1 cellular context compared by ENCODE assay signal in genomic region chr19:52897149-52897935, GRCh38.
A peak's percentile ranks its signal among the peaks of the same experiment; 100 is the strongest.
TF ChIP-seq lines count a peak whose summit lies in the region.

Gene ZNF320 (minus strand): TSS chr19:52897635. CDS start chr19:52890255, 7,380 bp downstream.

TF ChIP-seq in K562, 482 proteins besides CTCF, POLR2A, EP300 and RAD21 (continued from another document and continues in another):
- TF ChIP-seq ZHX1 (conservative IDR thresholded peaks at IDR 0.05; ENCODE audit: low read length) (no peak), NR1H2 (CRISPR knock-in tag; IDR thresholded peaks at IDR 0.05) (no peak), POU5F1 (IDR thresholded peaks at IDR 0.05; ENCODE audit: borderline replicate concordance, low read depth, low read length, partially characterized antibody) (no peak), IRF9 (tag; IDR thresholded peaks at IDR 0.05) (no peak), KHSRP (IDR thresholded peaks at IDR 0.05) (no peak), SREBF2 (CRISPR knock-in tag; IDR thresholded peaks at IDR 0.05) (0 out of 2 replicates have a peak, but pooled peaks have one; percentile 33), RBM15 (IDR thresholded peaks at IDR 0.05; ENCODE audit: insufficient read depth, low read length) (no peak), YBX1 (IDR thresholded peaks at IDR 0.05) (no peak), ZNF282 (CRISPR knock-in tag; IDR thresholded peaks at IDR 0.05) (no peak), ATF2 (CRISPR knock-in tag; IDR thresholded peaks at IDR 0.05) (no peak), MLX (CRISPR knock-in tag; conservative IDR thresholded peaks at IDR 0.05) (no peak), SOX6 (IDR thresholded peaks at IDR 0.05) (no peak), ZNF316 (IDR thresholded peaks at IDR 0.05) (no peak), HEY1 (CRISPR knock-in tag; IDR thresholded peaks at IDR 0.05; ENCODE audit: borderline replicate concordance) (no peak), STAT5A (IDR thresholded peaks at IDR 0.05; ENCODE audit: borderline replicate concordance, low read length) (no peak), MEF2D (tag; conservative IDR thresholded peaks at IDR 0.05; ENCODE audit: low read depth) (no peak), ZNF445 (CRISPR knock-in tag; IDR thresholded peaks at IDR 0.05; ENCODE audit: low read depth) (no peak), PTTG1 (tag; IDR thresholded peaks at IDR 0.05; ENCODE audit: low read depth) (no peak), GABPA (tag; conservative IDR thresholded peaks at IDR 0.05; ENCODE audit: low read depth) (peak; percentile 93), TAF7 (tag; IDR thresholded peaks at IDR 0.05) (peak; percentile 55; the same call in 1 of the 2 replicates), PCBP2 (IDR thresholded peaks at IDR 0.05; ENCODE audit: low read depth, low read length, poor library complexity, severe bottlenecking) (no peak), ZNF23 (CRISPR knock-in tag; IDR thresholded peaks at IDR 0.05) (no peak), TAL1 (IDR thresholded peaks at IDR 0.05) (no peak), ZBTB1 (CRISPR knock-in tag; IDR thresholded peaks at IDR 0.05; ENCODE audit: borderline replicate concordance, low read depth) (no peak), CBFB (CRISPR knock-in tag; IDR thresholded peaks at IDR 0.05) (no peak), ATF1 (CRISPR knock-in tag; IDR thresholded peaks at IDR 0.05) (no peak), ATF1 (tag; IDR thresholded peaks at IDR 0.05) (peak; percentile 51), NCOA4 (IDR thresholded peaks at IDR 0.05; ENCODE audit: partially characterized antibody) (no peak), ASH1L (IDR thresholded peaks at IDR 0.05; ENCODE audit: borderline replicate concordance, low read depth, partially characterized antibody) (peak; percentile 49), FOXJ2 (tag; IDR thresholded peaks at IDR 0.05) (no peak), POLR2AphosphoS5 (IDR thresholded peaks at IDR 0.05; ENCODE audit: control insufficient read depth, insufficient read depth, low read depth, low read length) (peak; percentile 92), HDAC1 (IDR thresholded peaks at IDR 0.05) (peak in 1 of 2 experiments; percentile 77; a peak in 2 of 4 replicates), HNRNPLL (IDR thresholded peaks at IDR 0.05; ENCODE audit: low read depth, low read length, poor library complexity, severe bottlenecking) (no peak), UBTF (IDR thresholded peaks at IDR 0.05; ENCODE audit: borderline replicate concordance in 1 of 2, low read depth in 2 of 2, low read length in 2 of 2) (peak in 1 of 2 experiments; percentile 12; a peak in 1 of 4 replicates), HBP1 (CRISPR knock-in tag; IDR thresholded peaks at IDR 0.05) (no peak), GATAD2A (IDR thresholded peaks at IDR 0.05) (no peak), ETV5 (CRISPR knock-in tag; IDR thresholded peaks at IDR 0.05; ENCODE audit: low read depth) (0 out of 2 replicates have a peak, but pooled peaks have one; percentile 57), YY1 (IDR thresholded peaks at IDR 0.05; ENCODE audit: borderline replicate concordance in 1 of 3, control insufficient read depth in 1 of 3, extremely low read depth in 1 of 3, insufficient read depth in 3 of 3, insufficient read length in 1 of 3, insufficient replicate concordance in 2 of 3, low read depth in 1 of 3, low read length in 2 of 3) (peak in 1 of 3 experiments; percentile 12)
- TF ChIP-seq, protein P1, sequence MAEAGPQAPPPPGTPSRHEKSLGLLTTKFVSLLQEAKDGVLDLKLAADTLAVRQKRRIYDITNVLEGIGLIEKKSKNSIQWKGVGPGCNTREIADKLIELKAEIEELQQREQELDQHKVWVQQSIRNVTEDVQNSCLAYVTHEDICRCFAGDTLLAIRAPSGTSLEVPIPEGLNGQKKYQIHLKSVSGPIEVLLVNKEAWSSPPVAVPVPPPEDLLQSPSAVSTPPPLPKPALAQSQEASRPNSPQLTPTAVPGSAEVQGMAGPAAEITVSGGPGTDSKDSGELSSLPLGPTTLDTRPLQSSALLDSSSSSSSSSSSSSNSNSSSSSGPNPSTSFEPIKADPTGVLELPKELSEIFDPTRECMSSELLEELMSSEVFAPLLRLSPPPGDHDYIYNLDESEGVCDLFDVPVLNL (CRISPR knock-in tag; IDR thresholded peaks at IDR 0.05; ENCODE audit: low read depth), result no peak
- TF ChIP-seq, protein P2, sequence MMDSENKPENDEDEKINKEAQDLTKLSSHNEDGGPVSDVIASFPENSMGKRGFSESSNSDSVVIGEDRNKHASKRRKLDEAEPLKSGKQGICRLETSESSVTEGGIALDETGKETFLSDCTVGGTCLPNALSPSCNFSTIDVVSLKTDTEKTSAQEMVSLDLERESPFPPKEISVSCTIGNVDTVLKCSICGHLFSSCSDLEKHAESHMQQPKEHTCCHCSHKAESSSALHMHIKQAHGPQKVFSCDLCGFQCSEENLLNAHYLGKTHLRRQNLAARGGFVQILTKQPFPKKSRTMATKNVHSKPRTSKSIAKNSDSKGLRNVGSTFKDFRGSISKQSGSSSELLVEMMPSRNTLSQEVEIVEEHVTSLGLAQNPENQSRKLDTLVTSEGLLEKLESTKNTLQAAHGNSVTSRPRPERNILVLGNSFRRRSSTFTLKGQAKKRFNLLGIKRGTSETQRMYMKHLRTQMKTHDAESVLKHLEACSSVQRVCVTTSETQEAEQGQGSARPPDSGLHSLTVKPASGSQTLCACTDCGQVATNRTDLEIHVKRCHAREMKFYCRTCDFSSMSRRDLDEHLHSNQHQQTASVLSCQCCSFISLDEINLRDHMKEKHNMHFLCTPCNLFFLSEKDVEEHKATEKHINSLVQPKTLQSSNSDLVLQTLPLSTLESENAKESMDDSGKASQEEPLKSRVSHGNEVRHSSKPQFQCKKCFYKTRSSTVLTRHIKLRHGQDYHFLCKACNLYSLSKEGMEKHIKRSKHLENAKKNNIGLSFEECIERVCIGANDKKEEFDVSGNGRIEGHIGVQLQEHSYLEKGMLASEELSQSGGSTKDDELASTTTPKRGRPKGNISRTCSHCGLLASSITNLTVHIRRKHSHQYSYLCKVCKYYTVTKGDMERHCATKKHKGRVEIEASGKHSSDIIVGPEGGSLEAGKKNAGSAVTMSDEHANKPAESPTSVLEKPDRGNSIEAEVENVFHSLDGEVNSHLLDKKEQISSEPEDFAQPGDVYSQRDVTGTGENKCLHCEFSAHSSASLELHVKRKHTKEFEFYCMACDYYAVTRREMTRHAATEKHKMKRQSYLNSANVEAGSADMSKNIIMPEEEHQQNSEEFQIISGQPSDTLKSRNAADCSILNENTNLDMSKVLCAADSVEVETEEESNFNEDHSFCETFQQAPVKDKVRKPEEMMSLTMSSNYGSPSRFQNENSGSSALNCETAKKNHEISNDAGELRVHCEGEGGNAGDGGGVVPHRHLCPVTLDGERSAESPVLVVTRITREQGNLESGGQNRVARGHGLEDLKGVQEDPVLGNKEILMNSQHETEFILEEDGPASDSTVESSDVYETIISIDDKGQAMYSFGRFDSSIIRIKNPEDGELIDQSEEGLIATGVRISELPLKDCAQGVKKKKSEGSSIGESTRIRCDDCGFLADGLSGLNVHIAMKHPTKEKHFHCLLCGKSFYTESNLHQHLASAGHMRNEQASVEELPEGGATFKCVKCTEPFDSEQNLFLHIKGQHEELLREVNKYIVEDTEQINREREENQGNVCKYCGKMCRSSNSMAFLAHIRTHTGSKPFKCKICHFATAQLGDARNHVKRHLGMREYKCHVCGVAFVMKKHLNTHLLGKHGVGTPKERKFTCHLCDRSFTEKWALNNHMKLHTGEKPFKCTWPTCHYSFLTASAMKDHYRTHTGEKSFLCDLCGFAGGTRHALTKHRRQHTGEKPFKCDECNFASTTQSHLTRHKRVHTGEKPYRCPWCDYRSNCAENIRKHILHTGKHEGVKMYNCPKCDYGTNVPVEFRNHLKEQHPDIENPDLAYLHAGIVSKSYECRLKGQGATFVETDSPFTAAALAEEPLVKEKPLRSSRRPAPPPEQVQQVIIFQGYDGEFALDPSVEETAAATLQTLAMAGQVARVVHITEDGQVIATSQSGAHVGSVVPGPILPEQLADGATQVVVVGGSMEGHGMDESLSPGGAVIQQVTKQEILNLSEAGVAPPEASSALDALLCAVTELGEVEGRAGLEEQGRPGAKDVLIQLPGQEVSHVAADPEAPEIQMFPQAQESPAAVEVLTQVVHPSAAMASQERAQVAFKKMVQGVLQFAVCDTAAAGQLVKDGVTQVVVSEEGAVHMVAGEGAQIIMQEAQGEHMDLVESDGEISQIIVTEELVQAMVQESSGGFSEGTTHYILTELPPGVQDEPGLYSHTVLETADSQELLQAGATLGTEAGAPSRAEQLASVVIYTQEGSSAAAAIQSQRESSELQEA (IDR thresholded peaks at IDR 0.05; ENCODE audit: low read depth), result peak; percentile 54; the same call in 1 of the 2 replicates
- TF ChIP-seq, protein P3, sequence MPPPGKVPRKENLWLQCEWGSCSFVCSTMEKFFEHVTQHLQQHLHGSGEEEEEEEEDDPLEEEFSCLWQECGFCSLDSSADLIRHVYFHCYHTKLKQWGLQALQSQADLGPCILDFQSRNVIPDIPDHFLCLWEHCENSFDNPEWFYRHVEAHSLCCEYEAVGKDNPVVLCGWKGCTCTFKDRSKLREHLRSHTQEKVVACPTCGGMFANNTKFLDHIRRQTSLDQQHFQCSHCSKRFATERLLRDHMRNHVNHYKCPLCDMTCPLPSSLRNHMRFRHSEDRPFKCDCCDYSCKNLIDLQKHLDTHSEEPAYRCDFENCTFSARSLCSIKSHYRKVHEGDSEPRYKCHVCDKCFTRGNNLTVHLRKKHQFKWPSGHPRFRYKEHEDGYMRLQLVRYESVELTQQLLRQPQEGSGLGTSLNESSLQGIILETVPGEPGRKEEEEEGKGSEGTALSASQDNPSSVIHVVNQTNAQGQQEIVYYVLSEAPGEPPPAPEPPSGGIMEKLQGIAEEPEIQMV (tag; conservative IDR thresholded peaks at IDR 0.05; ENCODE audit: low read depth), result no peak
